Comparison of ENCODE assay signal across 19 cellular contexts in the genomic region with DNA sequence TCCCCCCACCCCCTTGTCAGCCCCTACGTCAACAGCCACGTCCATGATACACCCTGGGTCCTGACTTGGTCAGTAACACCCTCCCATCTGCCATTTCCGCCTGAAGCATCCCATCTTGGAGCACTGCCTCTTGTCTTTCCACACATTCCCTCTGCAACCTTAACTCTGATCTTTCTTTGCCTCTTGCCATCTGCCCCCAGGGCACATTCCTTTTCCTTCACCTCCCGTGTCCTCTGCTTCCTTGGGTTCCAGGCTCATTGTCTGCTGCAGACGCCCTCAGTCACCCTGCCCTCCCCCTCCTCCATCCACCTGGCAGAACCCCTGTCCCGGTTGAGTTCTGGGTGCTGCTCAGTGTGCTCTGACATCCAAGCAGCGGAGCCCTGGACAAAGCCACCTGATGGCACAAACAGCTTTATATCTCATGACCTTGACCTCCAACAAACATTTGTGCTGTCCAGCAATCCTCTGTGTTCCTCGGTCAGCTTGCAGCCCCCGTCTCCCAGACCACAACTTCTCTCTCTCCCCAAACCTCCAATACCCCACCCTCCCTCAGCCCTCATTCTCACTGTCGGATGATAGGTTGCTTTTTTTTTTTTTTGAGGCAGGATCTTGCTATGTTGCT.
A peak's percentile ranks its signal among the peaks of the same experiment; 100 is the strongest.
DNase-seq lines count a peak whose midpoint lies in the region; ATAC-seq, FAIRE-seq and TF ChIP-seq lines count a peak whose summit lies in the region.
"Had no signal": no experiment of that assay in that cellular context is flagged by ENCODE, and none has a peak within 500 bp of the region (broad histone marks: within the 10 kb centered on the region; RNA-seq: fewer than 3 reads in every experiment).

No MANE protein-coding gene starts in this region.

- H3K9me3 ChIP-seq in A549, result no peaks in the 10 kb centered on the region
- no peaks in the 10 kb centered on the region for H3K9me3 ChIP-seq in breast epithelium
- H3K9me3 ChIP-seq in lower lobe of right lung, result no peaks in the 10 kb centered on the region

- H3K27me3 ChIP-seq in GM23338 (ENCODE audit: insufficient read depth), result no peaks in the 10 kb centered on the region
- no peaks in the 10 kb centered on the region for H3K27me3 ChIP-seq in breast epithelium
- no peaks in the 10 kb centered on the region for H3K27me3 ChIP-seq in lower lobe of right lung (ENCODE audit: low read depth)

- CTCF ChIA-PET in A549 (lab: Yijun Ruan, JAX), result interaction anchor here (0.8 kb wide), 1 partner anchor 16 kb away, joined by 3 read pairs; no protein-coding TSS in a partner anchor

- no peak for TF ChIP-seq POLR2A in A549 (IDR thresholded peaks at IDR 0.05; ENCODE audit: low read length)
- no peak for TF ChIP-seq POLR2A in breast epithelium (IDR thresholded peaks at IDR 0.05)

- H4K20me1 ChIP-seq in GM23338 (replicated peaks; ENCODE audit: insufficient read depth), result no peaks in the 10 kb centered on the region

- no peak for TF ChIP-seq EP300 in A549 (IDR thresholded peaks at IDR 0.05)

- peak overlapping the region; percentile 42 for H3K4me2 ChIP-seq in A549
- peak overlapping the region; percentile 51; the same call in 1 of the 2 replicates for H3K4me2 ChIP-seq in GM23338

- intact Hi-C loops in breast epithelium (cut with DNase I; ENCODE audit: low total_unique reads) (no loop called here), lower lobe of right lung (cut with DNase I) (no loop called here)

- H3F3A ChIP-seq in GM23338 (replicated peaks; ENCODE audit: low read depth), result 0 out of 2 replicates have a peak, but pooled peaks cover 4% of the 10 kb centered on the region

- no peak for FAIRE-seq in A549 (lab: Jason Lieb, UNC)
- FAIRE-seq: bronchial epithelial cell, H54 had no signal

- no peak for DNase-seq in A549 (ENCODE audit: low read depth in 1 of 2, low spot score in 1 of 2)
- DNase-seq in GM23338 (ENCODE audit: low spot score), result peak; percentile 53
- DNase-seq in breast epithelium (ENCODE audit: low spot score in 2 of 2), result peak; percentile 53 to 66
- peak; percentile 13 for DNase-seq in lower lobe of right lung
- no peak for DNase-seq in NCI-H146 treated with DMSO at 0.1 percent for 48 hours (lab: John Stamatoyannopoulos, UW; ENCODE audit: unreplicated experiment)
- no peak for DNase-seq in NCI-H1694 treated with DMSO at 0.1 percent for 48 hours (lab: John Stamatoyannopoulos, UW)
- DNase-seq in NCI-H1105 treated with DMSO at 0.1 percent for 48 hours (lab: John Stamatoyannopoulos, UW), result no peak
- DNase-seq: activated naive CD4-positive, alpha-beta T cell treated with anti-CD3 and anti-CD28 coated beads, Interleukin-2, amount 50 U/mL, for 16 hours; AML-193; effector memory CD8-positive, alpha-beta T cell; foreskin melanocyte; NCI-H1092 treated with DMSO at 0.1 percent for 48 hours; NCI-H345 had no signal

- H3K27me3 Mint-ChIP-seq in GM23338 (ENCODE audit: insufficient read depth, low read depth, poor library complexity), result peaks cover 26% of the 10 kb centered on the region

- no peaks in the 10 kb centered on the region for H3K9me2 ChIP-seq in GM23338 (ENCODE audit: insufficient read depth)

- no peak overlapping the region for H2AFZ ChIP-seq in GM23338

- H3K27ac ChIP-seq in A549 (peak overlapping the region; percentile 10 to 81; a peak in 5 of 6 replicates), GM23338 (ENCODE audit: low read depth) (no peak overlapping the region), breast epithelium (no peak overlapping the region), lower lobe of right lung (no peak overlapping the region)

- H3K36me3 Mint-ChIP-seq in GM23338 (ENCODE audit: low read depth), result no peaks in the 10 kb centered on the region
- H3K36me3 Mint-ChIP-seq: memory B cell; stimulated activated memory B cell treated with anti-CD40 and anti-IgM and Interleukin-4, amounts not matched to agents 10 μg/mL and 1 μg/mL and 100 μg/mL, for 72 hours had no signal

- H3K4me1 ChIP-seq in A549 (peaks cover 38% of the 10 kb centered on the region), GM23338 (ENCODE audit: insufficient read depth) (peaks cover 27% of the 10 kb centered on the region; the same call in 1 of the 2 replicates), breast epithelium (no peaks in the 10 kb centered on the region), lower lobe of right lung (peaks cover 6% of the 10 kb centered on the region)

- H3K4me3 ChIP-seq in A549 (no peak overlapping the region), GM23338 (0 out of 2 replicates have a peak overlapping the region, but pooled peaks have one; percentile 13), breast epithelium (no peak overlapping the region), lower lobe of right lung (no peak overlapping the region)

- no peak overlapping the region for H3K4me3 Mint-ChIP-seq in GM23338
- H3K4me3 Mint-ChIP-seq: effector memory CD8-positive, alpha-beta T cell; memory B cell; stimulated activated memory B cell treated with anti-CD40 and anti-IgM and Interleukin-4, amounts not matched to agents 10 μg/mL and 1 μg/mL and 100 μg/mL, for 72 hours had no signal

- POLR2A ChIA-PET in A549 (lab: Yijun Ruan, JAX), result no interaction called here

- H3K9me3 Mint-ChIP-seq in GM23338, result no peaks in the 10 kb centered on the region; the same call in 2 of the 3 replicates
- H3K9me3 Mint-ChIP-seq: effector memory CD8-positive, alpha-beta T cell; memory B cell; stimulated activated memory B cell treated with anti-CD40 and anti-IgM and Interleukin-4, amounts not matched to agents 10 μg/mL and 1 μg/mL and 100 μg/mL, for 72 hours had no signal

- TF ChIP-seq CTCF in A549 (IDR thresholded peaks at IDR 0.05), result no peak
- TF ChIP-seq CTCF in GM23338 (conservative IDR thresholded peaks at IDR 0.05; ENCODE audit: low read depth in 2 of 2), result no peak
- no peak for TF ChIP-seq CTCF in breast epithelium (IDR thresholded peaks at IDR 0.05)
- no peak for TF ChIP-seq CTCF in lower lobe of right lung (IDR thresholded peaks at IDR 0.05)

- no peak overlapping the region for H3K27ac Mint-ChIP-seq in GM23338
- H3K27ac Mint-ChIP-seq: effector memory CD8-positive, alpha-beta T cell; memory B cell; stimulated activated memory B cell treated with anti-CD40 and anti-IgM and Interleukin-4, amounts not matched to agents 10 μg/mL and 1 μg/mL and 100 μg/mL, for 72 hours had no signal

- TF ChIP-seq RAD21 in A549 (conservative IDR thresholded peaks at IDR 0.05 in 1 of 2, IDR thresholded peaks at IDR 0.05 in 1 of 2), result no peak

- no peaks in the 10 kb centered on the region for H3K79me2 ChIP-seq in GM23338 (replicated peaks; ENCODE audit: insufficient read depth)

- WGBS in A549 (ENCODE audit: missing lambda C conversion rate), result 63% methylated on average over 8 of the region's 10 CpGs

- no peaks in the 10 kb centered on the region for H3K36me3 ChIP-seq in GM23338 (ENCODE audit: insufficient read depth)
- no peaks in the 10 kb centered on the region for H3K36me3 ChIP-seq in breast epithelium
- no peaks in the 10 kb centered on the region for H3K36me3 ChIP-seq in lower lobe of right lung

- ATAC-seq in A549 (no peak), GM23338 (peak; percentile 15; the same call in 2 of the 3 replicates), lower lobe of right lung (no peak), HG02678 (IDR thresholded peaks at IDR 0.05; ENCODE audit: unreplicated experiment) (no peak)
- ATAC-seq: effector memory CD8-positive, alpha-beta T cell; SK-N-SH treated with all-trans-retinoic acid at 6 μM for 48 hours; stimulated activated memory B cell treated with anti-CD40 and anti-IgM and Interleukin-4, amounts not matched to agents 10 μg/mL and 1 μg/mL and 100 μg/mL, for 72 hours had no signal

- H3K4me1 Mint-ChIP-seq in GM23338, result peaks cover 39% of the 10 kb centered on the region

TF ChIP-seq in A549, 52 proteins besides CTCF, POLR2A, EP300 and RAD21:
- TF ChIP-seq FOSB (CRISPR knock-in tag; IDR thresholded peaks at IDR 0.05) (no peak), MYC (IDR thresholded peaks at IDR 0.05; ENCODE audit: borderline replicate concordance, low read length) (no peak), FOSL2 (IDR thresholded peaks at IDR 0.05) (no peak), FOSL2 (CRISPR knock-in tag; IDR thresholded peaks at IDR 0.05) (no peak), CBX8 (IDR thresholded peaks at IDR 0.05) (no peak)

TF ChIP-seq in GM23338, 12 proteins besides CTCF, POLR2A, EP300 and RAD21 (continues in another document):
- TF ChIP-seq EZH2 (IDR thresholded peaks at IDR 0.05; ENCODE audit: low read depth, unreplicated experiment), result no peak
- TF ChIP-seq CREB1 (CRISPR knock-in tag; IDR thresholded peaks at IDR 0.05; ENCODE audit: low read depth), result no peak

Comparison
In these comparisons a context has a peak if more than half of its experiments do, and no peak if none do; other contexts are left out.
1. DNase-seq: peak in GM23338 (single experiment), breast epithelium (2 of 2) and lower lobe of right lung (single experiment); none in A549 (0 of 2), NCI-H146 treated with DMSO at 0.1 percent for 48 hours (single experiment), NCI-H1694 treated with DMSO at 0.1 percent for 48 hours (single experiment) and NCI-H1105 treated with DMSO at 0.1 percent for 48 hours (single experiment).
2. H3K27ac ChIP-seq: peak in A549 (2 of 2); none in GM23338 (single experiment), breast epithelium (0 of 2) and lower lobe of right lung (single experiment).